Comparison of ENCODE assay signal across 10 cellular contexts in the genomic region with DNA sequence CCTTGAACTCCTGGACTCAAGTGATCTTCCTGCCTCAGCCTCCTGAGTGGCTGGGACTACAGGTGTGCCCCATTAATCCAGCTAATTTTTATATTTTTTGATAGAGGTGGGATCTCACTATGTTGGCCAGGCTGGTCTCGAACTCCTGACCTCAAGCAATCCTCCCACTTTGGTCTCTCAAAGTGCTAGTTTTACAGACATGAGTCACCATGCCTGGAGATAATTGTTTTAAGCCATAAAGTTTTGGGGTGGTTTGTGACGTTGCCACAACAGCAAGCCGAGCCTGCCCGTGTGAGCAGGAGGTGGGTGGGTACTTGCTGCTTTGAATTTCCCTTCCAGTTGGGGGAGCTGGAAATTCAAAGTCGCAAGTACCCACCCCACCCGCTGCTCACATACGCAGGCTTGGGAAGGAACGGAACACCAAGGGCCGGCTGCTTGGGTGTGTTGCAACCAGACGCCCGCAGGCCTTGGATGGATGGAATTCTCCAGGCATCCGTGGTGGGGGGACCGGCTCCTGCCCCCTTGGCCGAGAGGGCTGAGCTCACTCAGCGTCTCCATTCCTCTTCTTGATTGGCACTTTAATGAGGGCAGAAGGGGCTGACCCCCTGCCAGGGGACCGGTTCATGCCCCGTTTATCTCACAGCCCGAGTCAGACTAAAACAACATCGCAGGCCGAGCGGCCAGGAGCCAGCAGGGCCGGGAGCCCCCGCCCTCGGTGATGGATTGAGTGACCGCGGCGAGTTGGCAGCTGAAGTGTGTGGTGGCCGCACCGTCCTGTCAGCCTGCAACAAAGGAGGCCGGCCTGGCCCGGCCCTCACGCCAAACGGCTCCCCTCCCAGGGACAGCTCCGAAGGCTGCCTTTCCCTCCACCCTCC.
A peak's percentile ranks its signal among the peaks of the same experiment; 100 is the strongest.
DNase-seq lines count a peak whose midpoint lies in the region; ATAC-seq lines count a peak whose summit lies in the region.
"Had no signal": no experiment of that assay in that cellular context is flagged by ENCODE, and none has a peak within 500 bp of the region (broad histone marks: within the 10 kb centered on the region; RNA-seq: fewer than 3 reads in every experiment).

No MANE protein-coding gene starts in this region.

- peaks cover 15% of the 10 kb centered on the region for H3K27me3 Mint-ChIP-seq in activated CD8-positive, alpha-beta memory T cell treated with anti-CD3 and anti-CD28 coated beads, Interleukin-2, amount 10 ng/mL, durations not matched to agents 7 days and 5 days

- H3K4me1 ChIP-seq in mucosa of rectum (ENCODE audit: control insufficient read depth in 2 of 2, insufficient read depth in 2 of 2, low read length in 2 of 2) = peaks cover 3 to 10% of the 10 kb centered on the region in 2 donors

- DNase-seq in activated effector memory CD4-positive, alpha-beta T cell treated with anti-CD3 and anti-CD28 coated beads, Interleukin-2, amount 50 U/mL, for 16 hours = peak; percentile 48
- DNase-seq in activated effector memory CD4-positive, alpha-beta T cell treated with Interleukin-2 at 50 U/mL for 16 hours = no peak
- DNase-seq in fibroblast of the conjunctiva (ENCODE audit: low read depth) = peak; percentile 80
- DNase-seq in stimulated activated CD4-positive, alpha-beta T cell treated with anti-CD3 and anti-CD28 coated beads, Interleukin-12 subunit alpha, Interleukin-12 subunit beta, amount 100 ng/mL, for 4 hours = no peak
- no peak for DNase-seq in activated CD8-positive, alpha-beta memory T cell treated with anti-CD3 and anti-CD28 coated beads, Interleukin-2, amount 10 ng/mL, durations not matched to agents 7 days and 5 days
- DNase-seq: 8988T, NCI-H2171 treated with DMSO at 0.1 percent for 48 hours had no signal

- H3K27ac Mint-ChIP-seq in activated CD8-positive, alpha-beta memory T cell treated with anti-CD3 and anti-CD28 coated beads, Interleukin-2, amount 10 ng/mL, durations not matched to agents 7 days and 5 days = no peak overlapping the region

- H3K9me3 ChIP-seq in mucosa of rectum (ENCODE audit: control insufficient read depth in 2 of 2, low read length in 2 of 2) = no peaks in the 10 kb centered on the region

- H3K4me1 Mint-ChIP-seq in activated CD8-positive, alpha-beta memory T cell treated with anti-CD3 and anti-CD28 coated beads, Interleukin-2, amount 10 ng/mL, durations not matched to agents 7 days and 5 days = peaks cover 11% of the 10 kb centered on the region

- no peaks in the 10 kb centered on the region for H3K27me3 ChIP-seq in mucosa of rectum (ENCODE audit: control insufficient read depth in 2 of 2, insufficient read depth in 2 of 2, low read length in 2 of 2)

- CTCF ChIA-PET in activated CD8-positive, alpha-beta memory T cell treated with anti-CD3 and anti-CD28 coated beads, Interleukin-2, amount 10 ng/mL, durations not matched to agents 7 days and 5 days (lab: Charles Lee) = no interaction called here

- no peaks in the 10 kb centered on the region for H3K36me3 ChIP-seq in mucosa of rectum (ENCODE audit: control insufficient read depth in 2 of 2, insufficient read depth in 2 of 2, low read length in 2 of 2)

- no peak for ATAC-seq in HG03520 (IDR thresholded peaks at IDR 0.05; ENCODE audit: unreplicated experiment)
- no peak for ATAC-seq in activated CD8-positive, alpha-beta memory T cell treated with anti-CD3 and anti-CD28 coated beads, Interleukin-2, amount 10 ng/mL, durations not matched to agents 7 days and 5 days
- ATAC-seq in HG03354 (IDR thresholded peaks at IDR 0.05; ENCODE audit: poor library complexity, severe bottlenecking, unreplicated experiment) = no peak

- peaks cover 16% of the 10 kb centered on the region for H3K9me3 Mint-ChIP-seq in activated CD8-positive, alpha-beta memory T cell treated with anti-CD3 and anti-CD28 coated beads, Interleukin-2, amount 10 ng/mL, durations not matched to agents 7 days and 5 days (ENCODE audit: low read depth)

- H3K4me3 Mint-ChIP-seq in activated CD8-positive, alpha-beta memory T cell treated with anti-CD3 and anti-CD28 coated beads, Interleukin-2, amount 10 ng/mL, durations not matched to agents 7 days and 5 days = no peak overlapping the region

- H3K9ac ChIP-seq in mucosa of rectum (ENCODE audit: low read depth in 1 of 2, low read length in 2 of 2) = no peak overlapping the region

- H3K4me3 ChIP-seq in mucosa of rectum (ENCODE audit: low read length in 2 of 2) = no peak overlapping the region

- peak overlapping the region; percentile 26 to 56 for H3K27ac ChIP-seq in mucosa of rectum (ENCODE audit: low read depth in 2 of 2, low read length in 2 of 2)

- peaks cover 23% of the 10 kb centered on the region for H3K36me3 Mint-ChIP-seq in activated CD8-positive, alpha-beta memory T cell treated with anti-CD3 and anti-CD28 coated beads, Interleukin-2, amount 10 ng/mL, durations not matched to agents 7 days and 5 days

Comparison
In these comparisons a context has a peak if more than half of its experiments do, and no peak if none do; other contexts are left out.
1. DNase-seq: peak in activated effector memory CD4-positive, alpha-beta T cell treated with anti-CD3 and anti-CD28 coated beads, Interleukin-2, amount 50 U/mL, for 16 hours (single experiment) and fibroblast of the conjunctiva (single experiment); none in activated effector memory CD4-positive, alpha-beta T cell treated with Interleukin-2 at 50 U/mL for 16 hours (single experiment), stimulated activated CD4-positive, alpha-beta T cell treated with anti-CD3 and anti-CD28 coated beads, Interleukin-12 subunit alpha, Interleukin-12 subunit beta, amount 100 ng/mL, for 4 hours (single experiment) and activated CD8-positive, alpha-beta memory T cell treated with anti-CD3 and anti-CD28 coated beads, Interleukin-2, amount 10 ng/mL, durations not matched to agents 7 days and 5 days (single experiment).